Comparison of ENCODE assay signal across 8 cellular contexts in genomic region chr17:8162232-8162996, GRCh38. TPM values are rescaled to one million over a fixed set of nuclear protein-coding genes. Genes with fewer than 3 reads are reported as not detected.
DNase-seq lines count a peak whose midpoint lies in the region; ATAC-seq and TF ChIP-seq lines count a peak whose summit lies in the region.

TSS of gene VAMP2 (minus strand) at chr17:8162948. CDS start at chr17:8162879, 69 bp downstream.

- no peaks in the 10 kb centered on the region for H3K9me3 Mint-ChIP-seq in activated naive CD4-positive, alpha-beta T cell treated with anti-CD3 and anti-CD28 coated beads, Interleukin-2, amount 10 ng/mL, durations not matched to agents 7 days and 5 days

- TF ChIP-seq POLR2A in tibial nerve (IDR thresholded peaks at IDR 0.05): peak; percentile 96 to 97

- H3K27me3 Mint-ChIP-seq in activated naive CD4-positive, alpha-beta T cell treated with anti-CD3 and anti-CD28 coated beads, Interleukin-2, amount 10 ng/mL, durations not matched to agents 7 days and 5 days: no peaks in the 10 kb centered on the region

- H3K4me3 ChIP-seq in RWPE2 (ENCODE audit: severe bottlenecking) (peak within 1 kb of the TSS; percentile 93), tibial nerve (peak within 1 kb of the TSS; percentile 75 to 100 (median 92))

- H3K27me3 ChIP-seq in RWPE2 (ENCODE audit: insufficient read depth, poor library complexity, severe bottlenecking) (no peaks in the 10 kb centered on the region), tibial nerve (no peaks in the 10 kb centered on the region)

- H3K27ac ChIP-seq in RWPE2 (ENCODE audit: poor library complexity, severe bottlenecking) (peak within 1 kb of the TSS; percentile 73), tibial nerve (peak within 1 kb of the TSS; percentile 98 to 100 (median 100))

- TF ChIP-seq EP300 in tibial nerve (IDR thresholded peaks at IDR 0.05): peak; percentile 27 to 90

- peak; percentile 65 for DNase-seq in EL
- DNase-seq in RWPE2 (ENCODE audit: low spot score): no peak
- peak; percentile 88 for DNase-seq in activated naive CD4-positive, alpha-beta T cell treated with anti-CD3 and anti-CD28 coated beads, Interleukin-2, amount 10 ng/mL, durations not matched to agents 7 days and 5 days
- DNase-seq in glomerular visceral epithelial cell (ENCODE audit: extremely low spot score): peak; percentile 65
- no peak for DNase-seq in omental fat pad (ENCODE audit: low spot score)
- peak; percentile 68 to 72 for DNase-seq in tibial nerve (ENCODE audit: low spot score in 2 of 2)

- H3K4me1 Mint-ChIP-seq in activated naive CD4-positive, alpha-beta T cell treated with anti-CD3 and anti-CD28 coated beads, Interleukin-2, amount 10 ng/mL, durations not matched to agents 7 days and 5 days: peaks cover 67% of the 10 kb centered on the region

- CTCF ChIA-PET in activated naive CD4-positive, alpha-beta T cell treated with anti-CD3 and anti-CD28 coated beads, Interleukin-2, amount 10 ng/mL, durations not matched to agents 7 days and 5 days (lab: Charles Lee): no interaction called here

- peaks cover 33% of the 10 kb centered on the region for H3K36me3 Mint-ChIP-seq in activated naive CD4-positive, alpha-beta T cell treated with anti-CD3 and anti-CD28 coated beads, Interleukin-2, amount 10 ng/mL, durations not matched to agents 7 days and 5 days

- H3K4me1 ChIP-seq in RWPE2 (ENCODE audit: insufficient read depth, poor library complexity, severe bottlenecking): peaks cover 18% of the 10 kb centered on the region
- peaks cover 0 to 63% (median 41%) of the 10 kb centered on the region in 4 donors for H3K4me1 ChIP-seq in tibial nerve

- H3K27ac Mint-ChIP-seq in activated naive CD4-positive, alpha-beta T cell treated with anti-CD3 and anti-CD28 coated beads, Interleukin-2, amount 10 ng/mL, durations not matched to agents 7 days and 5 days: peak within 1 kb of the TSS; percentile 98

- TF ChIP-seq CTCF in RWPE2 (IDR thresholded peaks at IDR 0.05; ENCODE audit: poor library complexity, severe bottlenecking) (no peak), omental fat pad (IDR thresholded peaks at IDR 0.05) (no peak), tibial nerve (IDR thresholded peaks at IDR 0.05) (peak in 2 of 5 experiments; percentile 34 to 45)

- H3K4me3 Mint-ChIP-seq in activated naive CD4-positive, alpha-beta T cell treated with anti-CD3 and anti-CD28 coated beads, Interleukin-2, amount 10 ng/mL, durations not matched to agents 7 days and 5 days: peak within 1 kb of the TSS; percentile 86

- ATAC-seq in HG02759 (IDR thresholded peaks at IDR 0.05; ENCODE audit: unreplicated experiment): peak; percentile 66
- ATAC-seq in RWPE2 (ENCODE audit: low read depth): peak; percentile 51
- ATAC-seq in omental fat pad (ENCODE audit: low FRiP score): peak; percentile 41
- ATAC-seq in GM18517 (IDR thresholded peaks at IDR 0.05; ENCODE audit: unreplicated experiment): no peak

- WGBS in tibial nerve, 2 donors: 0 to 1% methylated on average over 12 to 50 of the region's 75 CpGs

- H3K9me3 ChIP-seq in RWPE2 (ENCODE audit: severe bottlenecking): no peaks in the 10 kb centered on the region
- no peaks in the 10 kb centered on the region for H3K9me3 ChIP-seq in tibial nerve

- H3K36me3 ChIP-seq in RWPE2 (ENCODE audit: low read depth) (peaks cover 31% of the 10 kb centered on the region), tibial nerve (peaks cover 0 to 24% (median 3%) of the 10 kb centered on the region in 3 donors)

RNA-seq across cellular contexts. Expression of gene VAMP2, which starts in this region (rescaled TPM):
- 10 to 100 TPM; 16.8 to 42.1 (median 21.2) TPM for total RNA-seq in omental fat pad
- 10 to 100 TPM; 48.0 to 72.1 (median 59.0) TPM for total RNA-seq in tibial nerve

Comparison
In these comparisons a context has a peak if more than half of its experiments do, and no peak if none do; other contexts are left out.
1. DNase-seq: peak in EL (single experiment), activated naive CD4-positive, alpha-beta T cell treated with anti-CD3 and anti-CD28 coated beads, Interleukin-2, amount 10 ng/mL, durations not matched to agents 7 days and 5 days (single experiment), glomerular visceral epithelial cell (single experiment) and tibial nerve (2 of 2); none in RWPE2 (single experiment) and omental fat pad (single experiment).